Comparison of ENCODE assay signal across 12 cellular contexts in genomic region chr12:109460538-109460937, GRCh38. TPM values are rescaled to one million over a fixed set of nuclear protein-coding genes. Genes with fewer than 3 reads are reported as not detected.
DNase-seq lines count a peak whose midpoint lies in the region; ATAC-seq and TF ChIP-seq lines count a peak whose summit lies in the region.
"Had no signal": no experiment of that assay in that cellular context is flagged by ENCODE, and none has a peak within 500 bp of the region (broad histone marks: within the 10 kb centered on the region; RNA-seq: fewer than 3 reads in every experiment).

No MANE protein-coding gene starts in this region.

- H3K36me3 ChIP-seq in SK-N-SH (replicated peaks in 1 of 2; ENCODE audit: control insufficient read depth in 1 of 2, insufficient read depth in 2 of 2, low read length in 1 of 2) = peaks cover 25 to 48% of the 10 kb centered on the region in 2 experiments
- peaks cover 16% of the 10 kb centered on the region for H3K36me3 ChIP-seq in colonic mucosa
- H3K36me3 ChIP-seq in muscle layer of colon (ENCODE audit: insufficient read depth, low read length) = peaks cover 35% of the 10 kb centered on the region
- peaks cover 9 to 66% of the 10 kb centered on the region in 2 donors for H3K36me3 ChIP-seq in neuronal stem cell (replicated peaks in 1 of 2; ENCODE audit: control insufficient read depth in 2 of 2, insufficient read depth in 2 of 2, low read length in 2 of 2)

- DNase-seq in SK-N-SH (no peak), colonic mucosa (no peak), amygdala (lab: John Stamatoyannopoulos, UW) (no peak), neuronal stem cell (ENCODE audit: low spot score) (no peak)
- no peak for DNase-seq in activated effector memory CD4-positive, alpha-beta T cell treated with Interleukin-2 at 50 U/mL for 16 hours
- DNase-seq: activated T-cell treated with anti-CD3 and anti-CD28 coated beads, Interleukin-2, amount 50 U/mL, for 48 hours; effector CD8-positive, alpha-beta T cell; NCI-H510A treated with DMSO at 0.1 percent for 48 hours; stimulated activated CD4-positive, alpha-beta T cell treated with anti-CD3 and anti-CD28 coated beads, Interleukin-1b, Interleukin-23, amount 100 ng/mL, for 48 hours had no signal

- H2BK120ac ChIP-seq in neuronal stem cell (ENCODE audit: low read depth, low read length) = no peak overlapping the region

- no peak overlapping the region for H4K91ac ChIP-seq in neuronal stem cell (ENCODE audit: low read depth, low read length, poor library complexity)

- H2AFZ ChIP-seq in SK-N-SH (ENCODE audit: low read depth) (no peak overlapping the region), neuronal stem cell (ENCODE audit: low read length) (no peak overlapping the region)

- no peaks in the 10 kb centered on the region; the same call in 1 of the 2 replicates for H4K20me1 ChIP-seq in SK-N-SH (ENCODE audit: insufficient read depth)

- H3K27me3 ChIP-seq in SK-N-SH (ENCODE audit: insufficient read depth) = no peaks in the 10 kb centered on the region
- no peaks in the 10 kb centered on the region for H3K27me3 ChIP-seq in colonic mucosa
- no peaks in the 10 kb centered on the region for H3K27me3 ChIP-seq in muscle layer of colon (ENCODE audit: control insufficient read depth in 1 of 2, insufficient read depth in 2 of 2, low read length in 2 of 2)
- H3K27me3 ChIP-seq in neuronal stem cell (ENCODE audit: control insufficient read depth in 3 of 3, insufficient read depth in 3 of 3, low read depth in 1 of 3, low read length in 3 of 3) = no peaks in the 10 kb centered on the region

- H3K79me1 ChIP-seq in neuronal stem cell (ENCODE audit: low read depth, low read length) = peaks cover 7% of the 10 kb centered on the region

- no peaks in the 10 kb centered on the region for H3K9me2 ChIP-seq in SK-N-SH

- H3K9me3 ChIP-seq in SK-N-SH (no peaks in the 10 kb centered on the region), colonic mucosa (no peaks in the 10 kb centered on the region), muscle layer of colon (ENCODE audit: low read length) (no peaks in the 10 kb centered on the region), neuronal stem cell (replicated peaks in 1 of 2; ENCODE audit: control insufficient read depth in 2 of 2, insufficient read depth in 1 of 2, low read depth in 1 of 2, low read length in 2 of 2) (no peaks in the 10 kb centered on the region)

- no peak overlapping the region for H3K18ac ChIP-seq in neuronal stem cell (ENCODE audit: low read length)

- no peak overlapping the region for H3K14ac ChIP-seq in neuronal stem cell (ENCODE audit: low read length)

- no peak for TF ChIP-seq CTCF in SK-N-SH (IDR thresholded peaks at IDR 0.05)
- no peak for TF ChIP-seq CTCF in colonic mucosa (IDR thresholded peaks at IDR 0.05)

- H3K4me3 ChIP-seq in SK-N-SH (ENCODE audit: low read depth in 2 of 2, low read length in 1 of 2) (no peak overlapping the region), colonic mucosa (no peak overlapping the region), muscle layer of colon (ENCODE audit: low read depth in 1 of 2, low read length in 2 of 2) (no peak overlapping the region), neuronal stem cell (ENCODE audit: low read length in 2 of 2) (no peak overlapping the region)

- no peak overlapping the region for H2AK5ac ChIP-seq in neuronal stem cell (ENCODE audit: low read depth, low read length)

- intact Hi-C loops in colonic mucosa (cut with DNase I) = no loop called here

- no peak for TF ChIP-seq EP300 in SK-N-SH (IDR thresholded peaks at IDR 0.05; ENCODE audit: borderline replicate concordance in 1 of 2, low read depth in 1 of 2, low read length in 1 of 2)

- H3K23ac ChIP-seq in neuronal stem cell (ENCODE audit: low read depth, low read length, poor library complexity) = no peak overlapping the region

- peak overlapping the region; percentile 97 to 99 for H3K27ac ChIP-seq in SK-N-SH (ENCODE audit: low read depth in 2 of 2, low read length in 1 of 2)
- peak overlapping the region; percentile 95 for H3K27ac ChIP-seq in colonic mucosa
- H3K27ac ChIP-seq in muscle layer of colon (ENCODE audit: low read depth, low read length) = peak overlapping the region; percentile 99
- H3K27ac ChIP-seq in temporal lobe (ENCODE audit: low read depth, low read length) = peak overlapping the region; percentile 91
- H3K27ac ChIP-seq in neuronal stem cell (replicated peaks; ENCODE audit: low read length) = no peak overlapping the region

- no peak overlapping the region for H3K9ac ChIP-seq in SK-N-SH
- H3K9ac ChIP-seq in colonic mucosa (ENCODE audit: low read depth in 2 of 2, low read length in 2 of 2) = peak overlapping the region; percentile 33 to 67
- no peak overlapping the region for H3K9ac ChIP-seq in muscle layer of colon (ENCODE audit: low read length)
- H3K9ac ChIP-seq in neuronal stem cell (ENCODE audit: low read depth, low read length, poor library complexity) = no peak overlapping the region

- 89% methylated on average over 6 of the region's 13 CpGs for WGBS in SK-N-SH (ENCODE audit: low lambda C conversion rate)
- no CpG with 5 or more reads among the region's 13 CpGs for WGBS in neuronal stem cell (ENCODE audit: extremely low coverage in 2 of 2, insufficient read length in 2 of 2, insufficient replicate concordance in 1 of 2), 2 donors

- no peak for TF ChIP-seq RAD21 in SK-N-SH (IDR thresholded peaks at IDR 0.05; ENCODE audit: low read length)

- CTCF ChIA-PET in SK-N-SH (lab: Yijun Ruan, JAX) = interaction anchor here (0.6 to 2.0 kb wide), 3 partner anchors 11 to 32 kb away, joined by 3 to 5 read pairs (median 4); no protein-coding TSS in a partner anchor

- no peak overlapping the region for H3K4ac ChIP-seq in neuronal stem cell (ENCODE audit: low read length)

- ATAC-seq in SK-N-SH treated with all-trans-retinoic acid at 6 μM for 48 hours = no peak

- no peak overlapping the region for H2BK12ac ChIP-seq in neuronal stem cell (ENCODE audit: low read length)

- no peak overlapping the region for H4K8ac ChIP-seq in neuronal stem cell (ENCODE audit: low read depth, low read length)

- H3K79me2 ChIP-seq in SK-N-SH (ENCODE audit: insufficient read depth) = peaks cover 82% of the 10 kb centered on the region

- POLR2A ChIA-PET in SK-N-SH (lab: Yijun Ruan, JAX) = no interaction called here

- H3K4me2 ChIP-seq in SK-N-SH (peak overlapping the region; percentile 80; the same call in 1 of the 2 replicates), neuronal stem cell (ENCODE audit: insufficient read depth, low read length, poor library complexity, severe bottlenecking) (no peak overlapping the region)

- H2BK5ac ChIP-seq in neuronal stem cell (ENCODE audit: low read length) = no peak overlapping the region

- no peak overlapping the region for H2BK15ac ChIP-seq in neuronal stem cell (ENCODE audit: low read length)

- H3K4me1 ChIP-seq in SK-N-SH (ENCODE audit: control insufficient read depth in 1 of 2, insufficient read depth in 2 of 2, low read depth in 1 of 2, low read length in 1 of 2) (peaks cover 50% of the 10 kb centered on the region in 2 experiments), colonic mucosa (peaks cover 21% of the 10 kb centered on the region), muscle layer of colon (ENCODE audit: insufficient read depth, low read length) (peaks cover 97% of the 10 kb centered on the region), neuronal stem cell (ENCODE audit: control insufficient read depth in 2 of 2, insufficient read depth in 1 of 2, low read depth in 1 of 2, low read length in 2 of 2) (peaks cover 37 to 78% of the 10 kb centered on the region in 2 donors)

- H3F3A ChIP-seq in SK-N-SH (replicated peaks; ENCODE audit: insufficient read depth) = peaks cover 38% of the 10 kb centered on the region

TF ChIP-seq in SK-N-SH, 30 proteins besides CTCF, POLR2A, EP300 and RAD21:
- TF ChIP-seq CHD2 (IDR thresholded peaks at IDR 0.05; ENCODE audit: low read length, partially characterized antibody) = no peak

TF ChIP-seq in SK-N-SH treated with all-trans-retinoic acid at 6 μM for 48 hours, 23 proteins besides CTCF, POLR2A, EP300 and RAD21 (continues in another document):
- TF ChIP-seq CSDC2 (CRISPR knock-in tag; IDR thresholded peaks at IDR 0.05) = no peak
- TF ChIP-seq, protein P1, sequence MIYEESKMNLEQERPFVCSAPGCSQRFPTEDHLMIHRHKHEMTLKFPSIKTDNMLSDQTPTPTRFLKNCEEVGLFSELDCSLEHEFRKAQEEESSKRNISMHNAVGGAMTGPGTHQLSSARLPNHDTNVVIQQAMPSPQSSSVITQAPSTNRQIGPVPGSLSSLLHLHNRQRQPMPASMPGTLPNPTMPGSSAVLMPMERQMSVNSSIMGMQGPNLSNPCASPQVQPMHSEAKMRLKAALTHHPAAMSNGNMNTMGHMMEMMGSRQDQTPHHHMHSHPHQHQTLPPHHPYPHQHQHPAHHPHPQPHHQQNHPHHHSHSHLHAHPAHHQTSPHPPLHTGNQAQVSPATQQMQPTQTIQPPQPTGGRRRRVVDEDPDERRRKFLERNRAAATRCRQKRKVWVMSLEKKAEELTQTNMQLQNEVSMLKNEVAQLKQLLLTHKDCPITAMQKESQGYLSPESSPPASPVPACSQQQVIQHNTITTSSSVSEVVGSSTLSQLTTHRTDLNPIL (CRISPR knock-in tag; IDR thresholded peaks at IDR 0.05; ENCODE audit: low read depth) = no peak
- TF ChIP-seq ARNTL (CRISPR knock-in tag; IDR thresholded peaks at IDR 0.05; ENCODE audit: borderline replicate concordance, low read depth) = no peak
- TF ChIP-seq, protein P2, sequence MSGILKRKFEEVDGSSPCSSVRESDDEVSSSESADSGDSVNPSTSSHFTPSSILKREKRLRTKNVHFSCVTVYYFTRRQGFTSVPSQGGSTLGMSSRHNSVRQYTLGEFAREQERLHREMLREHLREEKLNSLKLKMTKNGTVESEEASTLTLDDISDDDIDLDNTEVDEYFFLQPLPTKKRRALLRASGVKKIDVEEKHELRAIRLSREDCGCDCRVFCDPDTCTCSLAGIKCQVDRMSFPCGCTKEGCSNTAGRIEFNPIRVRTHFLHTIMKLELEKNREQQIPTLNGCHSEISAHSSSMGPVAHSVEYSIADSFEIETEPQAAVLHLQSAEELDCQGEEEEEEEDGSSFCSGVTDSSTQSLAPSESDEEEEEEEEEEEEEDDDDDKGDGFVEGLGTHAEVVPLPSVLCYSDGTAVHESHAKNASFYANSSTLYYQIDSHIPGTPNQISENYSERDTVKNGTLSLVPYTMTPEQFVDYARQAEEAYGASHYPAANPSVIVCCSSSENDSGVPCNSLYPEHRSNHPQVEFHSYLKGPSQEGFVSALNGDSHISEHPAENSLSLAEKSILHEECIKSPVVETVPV (CRISPR knock-in tag; IDR thresholded peaks at IDR 0.05) = no peak
- TF ChIP-seq ZFP30 (CRISPR knock-in tag; IDR thresholded peaks at IDR 0.05) = no peak

RNA-seq across cellular contexts. Expression of gene KCTD10, which starts 16.6 kb away (rescaled TPM):
- 66.9 and 92.9 TPM in 2 replicates for polyA plus RNA-seq in SK-N-SH (2012; rRNA removed)
- polyA plus RNA-seq in SK-N-SH (2012; cell fraction: cytosol; rRNA removed) = 69.6 and 99.0 TPM in 2 replicates
- polyA plus RNA-seq in SK-N-SH (2012; cell fraction: nucleus; rRNA removed) = 93.8 and 122 TPM in 2 replicates
- total RNA-seq in colonic mucosa (10 to 100 TPM; 50.3 to 74.8 TPM), temporal lobe (39.6 TPM)
- polyA plus RNA-seq in neuronal stem cell (2013, experiment 1 of 2) = 32.1 TPM
- 35.4 TPM for polyA plus RNA-seq in neuronal stem cell (2013, experiment 2 of 2)

RNA-seq across cellular contexts. Expression of gene UBE3B, which starts 16.9 kb away (rescaled TPM):
- polyA plus RNA-seq in SK-N-SH (2012; rRNA removed) = 28.6 and 31.9 TPM in 2 replicates
- polyA plus RNA-seq in SK-N-SH (2012; cell fraction: cytosol; rRNA removed) = 20.3 and 23.0 TPM in 2 replicates
- 60.4 and 65.8 TPM in 2 replicates for polyA plus RNA-seq in SK-N-SH (2012; cell fraction: nucleus; rRNA removed)
- 10 to 100 TPM; 44.6 to 52.0 TPM for total RNA-seq in colonic mucosa
- total RNA-seq in temporal lobe = 21.6 TPM
- polyA plus RNA-seq in neuronal stem cell (2013, experiment 1 of 2) = 17.1 TPM
- 17.7 TPM for polyA plus RNA-seq in neuronal stem cell (2013, experiment 2 of 2)

Comparison
In these comparisons a context has a peak if more than half of its experiments do, and no peak if none do; other contexts are left out.
1. H3K9ac ChIP-seq: peak in colonic mucosa (2 of 2); none in SK-N-SH (single experiment), muscle layer of colon (single experiment) and neuronal stem cell (single experiment).